Comparison of ENCODE assay signal across 8 cellular contexts in genomic region chr1:150560576-150560975, GRCh38. TPM values are rescaled to one million over a fixed set of nuclear protein-coding genes. Genes with fewer than 3 reads are reported as not detected.
DNase-seq lines count a peak whose midpoint lies in the region; ATAC-seq and TF ChIP-seq lines count a peak whose summit lies in the region.

No MANE protein-coding gene starts in this region.

- CTCF ChIA-PET in activated CD8-positive, alpha-beta memory T cell treated with anti-CD3 and anti-CD28 coated beads, Interleukin-2, amount 10 ng/mL, durations not matched to agents 7 days and 5 days (lab: Charles Lee), result interaction anchor here (0.5 to 12.0 kb wide), 55 partner anchors 9 to 721 kb away, joined by 3 to 297 read pairs (median 5); partner anchors contain the start of genes ADAMTSL4, APH1A, CA14 and CERS2

- no peaks in the 10 kb centered on the region for H3K9me3 ChIP-seq in thymus (ENCODE audit: control insufficient read depth)

- H3K27me3 Mint-ChIP-seq in activated CD8-positive, alpha-beta memory T cell treated with anti-CD3 and anti-CD28 coated beads, Interleukin-2, amount 10 ng/mL, durations not matched to agents 7 days and 5 days, result no peaks in the 10 kb centered on the region

- ATAC-seq in activated CD8-positive, alpha-beta memory T cell treated with anti-CD3 and anti-CD28 coated beads, Interleukin-2, amount 10 ng/mL, durations not matched to agents 7 days and 5 days, result no peak

- WGBS in lower leg skin, 2 donors, result 46 to 49% methylated on average over 4 of the region's 4 CpGs
- WGBS in thymus, result 72% methylated on average over 4 of the region's 4 CpGs

- no peaks in the 10 kb centered on the region for H3K27me3 ChIP-seq in thymus (ENCODE audit: control insufficient read depth, insufficient read depth)

- H3K27ac ChIP-seq in thymus (ENCODE audit: low read depth), result peak overlapping the region; percentile 97

- in situ Hi-C loops in astrocyte of the spinal cord (cut with HindIII; ENCODE audit: low sequenced_read_pairs), result no loop called here

- H3K36me3 Mint-ChIP-seq in activated CD8-positive, alpha-beta memory T cell treated with anti-CD3 and anti-CD28 coated beads, Interleukin-2, amount 10 ng/mL, durations not matched to agents 7 days and 5 days, result peaks cover 4% of the 10 kb centered on the region

- peak overlapping the region; percentile 100 for H3K27ac Mint-ChIP-seq in activated CD8-positive, alpha-beta memory T cell treated with anti-CD3 and anti-CD28 coated beads, Interleukin-2, amount 10 ng/mL, durations not matched to agents 7 days and 5 days

- TF ChIP-seq POLR2A in lower leg skin (IDR thresholded peaks at IDR 0.05), result no peak

- peaks cover 43% of the 10 kb centered on the region for H3K4me1 Mint-ChIP-seq in activated CD8-positive, alpha-beta memory T cell treated with anti-CD3 and anti-CD28 coated beads, Interleukin-2, amount 10 ng/mL, durations not matched to agents 7 days and 5 days

- H3K9me3 Mint-ChIP-seq in activated CD8-positive, alpha-beta memory T cell treated with anti-CD3 and anti-CD28 coated beads, Interleukin-2, amount 10 ng/mL, durations not matched to agents 7 days and 5 days (ENCODE audit: low read depth), result no peaks in the 10 kb centered on the region

- TF ChIP-seq CTCF in astrocyte of the spinal cord (IDR thresholded peaks at IDR 0.05; ENCODE audit: low read depth, low read length) (no peak), lower leg skin (IDR thresholded peaks at IDR 0.05) (no peak)

- no peaks in the 10 kb centered on the region for H3K36me3 ChIP-seq in thymus (ENCODE audit: control insufficient read depth, insufficient read depth)

- peaks cover 24% of the 10 kb centered on the region for H3K4me1 ChIP-seq in thymus (ENCODE audit: control insufficient read depth, insufficient read depth, low read length)

- H3K4me3 Mint-ChIP-seq in activated CD8-positive, alpha-beta memory T cell treated with anti-CD3 and anti-CD28 coated beads, Interleukin-2, amount 10 ng/mL, durations not matched to agents 7 days and 5 days, result peak overlapping the region; percentile 87

- peak overlapping the region; percentile 55 for H3K4me3 ChIP-seq in astrocyte of the spinal cord (ENCODE audit: low read depth, low read length)
- peak overlapping the region; percentile 12 for H3K4me3 ChIP-seq in lower leg skin (ENCODE audit: low read depth, poor library complexity, severe bottlenecking)
- H3K4me3 ChIP-seq in thymus (ENCODE audit: low read length), result peak overlapping the region; percentile 61

- DNase-seq in activated CD8-positive, alpha-beta memory T cell treated with anti-CD3 and anti-CD28 coated beads, Interleukin-2, amount 10 ng/mL, durations not matched to agents 7 days and 5 days, result peak; percentile 41
- no peak for DNase-seq in activated CD8-positive, alpha-beta memory T cell treated with anti-CD3 and anti-CD28 coated beads, Interleukin-2, amount 50 U/mL, for 4 hours
- DNase-seq in astrocyte of the spinal cord (ENCODE audit: low read depth, low spot score) (no peak), lower leg skin (ENCODE audit: low spot score in 2 of 2) (no peak), T1000 (lab: John Stamatoyannopoulos, UW) (no peak), NCI-H82 treated with DMSO at 0.1 percent for 48 hours (lab: John Stamatoyannopoulos, UW; ENCODE audit: unreplicated experiment) (no peak), cerebellar cortex (ENCODE audit: low spot score) (no peak)

- intact Hi-C loops in lower leg skin (cut with DNase I; ENCODE audit: low total_unique reads), result no loop called here

RNA-seq across cellular contexts. Expression of gene ADAMTSL4, which starts 11.4 kb away (rescaled TPM):
- under 1 TPM; 0.18 to 0.35 TPM for total RNA-seq in activated CD8-positive, alpha-beta memory T cell treated with anti-CD3 and anti-CD28 coated beads, Interleukin-2, amount 10 ng/mL, durations not matched to agents 7 days and 5 days
- total RNA-seq in lower leg skin, result 10 to 100 TPM; 10.1 to 15.9 (median 13.6) TPM
- polyA plus RNA-seq in thymus, result 17.9 TPM

RNA-seq across cellular contexts. Expression of gene MCL1, which starts 18.8 kb away (rescaled TPM):
- total RNA-seq in activated CD8-positive, alpha-beta memory T cell treated with anti-CD3 and anti-CD28 coated beads, Interleukin-2, amount 10 ng/mL, durations not matched to agents 7 days and 5 days, result 100 to 1,000 TPM; 373 to 408 TPM
- 100 to 1,000 TPM; 282 to 445 (median 360) TPM for total RNA-seq in lower leg skin
- 200 TPM for polyA plus RNA-seq in thymus

RNA-seq across cellular contexts. Expression of gene FALEC, which starts 45.0 kb away (rescaled TPM):
- total RNA-seq in activated CD8-positive, alpha-beta memory T cell treated with anti-CD3 and anti-CD28 coated beads, Interleukin-2, amount 10 ng/mL, durations not matched to agents 7 days and 5 days, result under 1 TPM in 1 of 2 experiments, not detected in 1; 0.59 TPM
- 1 to 10 TPM in 1 of 4 donors, not detected in 3; 1.1 TPM for total RNA-seq in lower leg skin
- 0.16 TPM for polyA plus RNA-seq in thymus

RNA-seq across cellular contexts. Expression of gene ECM1, which starts 52.7 kb away (rescaled TPM):
- total RNA-seq in activated CD8-positive, alpha-beta memory T cell treated with anti-CD3 and anti-CD28 coated beads, Interleukin-2, amount 10 ng/mL, durations not matched to agents 7 days and 5 days, result 1 to 10 TPM; 1.0 to 1.3 TPM
- 100 to 1,000 TPM in 1 of 4 donors, 10 to 100 TPM in 3; 64.1 to 131 (median 86.2) TPM for total RNA-seq in lower leg skin
- polyA plus RNA-seq in thymus, result 4.6 TPM

Comparison
In these comparisons a context has a peak if more than half of its experiments do, and no peak if none do; other contexts are left out.
1. RNA of gene ADAMTSL4, which starts 11.4 kb away (total RNA-seq): 10.1 to 15.9 TPM in lower leg skin; 0.18 to 0.35 TPM in activated CD8-positive, alpha-beta memory T cell treated with anti-CD3 and anti-CD28 coated beads, Interleukin-2, amount 10 ng/mL, durations not matched to agents 7 days and 5 days; every median in the first group is over 4 times any median in the second.
2. Peak in every context shown above with its lines, with median percentiles within 50 percentile points of each other: H3K4me3 ChIP-seq.